Comparison of ENCODE assay signal across 8 cellular contexts in genomic region chr3:43287514-43287913, GRCh38. TPM values are rescaled to one million over a fixed set of nuclear protein-coding genes. Genes with fewer than 3 reads are reported as not detected.
DNase-seq lines count a peak whose midpoint lies in the region; ATAC-seq and TF ChIP-seq lines count a peak whose summit lies in the region.

No MANE protein-coding gene starts in this region.

- H3K36me3 ChIP-seq in ACC112 (ENCODE audit: insufficient read depth, low read length) (no peaks in the 10 kb centered on the region), breast epithelium (no peaks in the 10 kb centered on the region)

- no peak for TF ChIP-seq POLR2A in breast epithelium (IDR thresholded peaks at IDR 0.05)

- DNase-seq in HL-60 (ENCODE audit: low read depth in 1 of 2, low spot score in 1 of 2) (no peak), breast epithelium (ENCODE audit: low spot score in 2 of 2) (no peak), amniotic stem cell (lab: John Stamatoyannopoulos, UW) (no peak)
- DNase-seq in activated CD4-positive, alpha-beta T cell treated with anti-CD3 and anti-CD28 coated beads, Interleukin-2, amount 50 U/mL, for 1 hour = no peak

- H3K79me2 ChIP-seq in ACC112 (ENCODE audit: control insufficient read depth, insufficient read depth, low read length, unreplicated experiment) = peaks cover 57% of the 10 kb centered on the region

- peak overlapping the region; percentile 93 for H3K4me3 ChIP-seq in ACC112 (ENCODE audit: low read depth, low read length)
- peak overlapping the region; percentile 61 for H3K4me3 ChIP-seq in HL-60 (replicated peaks; ENCODE audit: insufficient read depth, low read length)
- peak overlapping the region; percentile 61 to 87 (median 66) for H3K4me3 ChIP-seq in breast epithelium
- H3K4me3 ChIP-seq in mononuclear cell (ENCODE audit: low read length) = peak overlapping the region; percentile 97

- no peaks in the 10 kb centered on the region; the same call in 1 of the 2 replicates for H3K27me3 ChIP-seq in ACC112 (ENCODE audit: insufficient read depth, low read length)
- H3K27me3 ChIP-seq in HL-60 (ENCODE audit: insufficient read depth, poor library complexity, severe bottlenecking) = no peaks in the 10 kb centered on the region
- no peaks in the 10 kb centered on the region for H3K27me3 ChIP-seq in breast epithelium
- H3K27me3 ChIP-seq in mononuclear cell (ENCODE audit: insufficient read depth, low read length) = no peaks in the 10 kb centered on the region

- peaks cover 44% of the 10 kb centered on the region for H3K4me1 ChIP-seq in ACC112 (ENCODE audit: control insufficient read depth, insufficient read depth, low read length, unreplicated experiment)
- peaks cover 0 to 11% of the 10 kb centered on the region in 2 donors for H3K4me1 ChIP-seq in breast epithelium
- peaks cover 48% of the 10 kb centered on the region for H3K4me1 ChIP-seq in mononuclear cell (ENCODE audit: insufficient read depth, low read length)

- H3K27ac ChIP-seq in ACC112 (ENCODE audit: low read depth, low read length) = no peak overlapping the region
- H3K27ac ChIP-seq in HL-60 (replicated peaks) = peak overlapping the region; percentile 62
- H3K27ac ChIP-seq in breast epithelium = peak overlapping the region; percentile 93 to 98

- ATAC-seq in GM21619 (IDR thresholded peaks at IDR 0.05; ENCODE audit: unreplicated experiment) = no peak
- no peak for ATAC-seq in GM19452 (IDR thresholded peaks at IDR 0.05; ENCODE audit: unreplicated experiment)

- intact Hi-C loops in breast epithelium (cut with DNase I; ENCODE audit: low total_unique reads) = no loop called here

- no peak overlapping the region for H2AFZ ChIP-seq in ACC112 (ENCODE audit: low read length, unreplicated experiment)

- TF ChIP-seq CTCF in HL-60 (IDR thresholded peaks at IDR 0.05; ENCODE audit: insufficient read depth, low read length) (no peak), breast epithelium (IDR thresholded peaks at IDR 0.05) (no peak)

- H3K9me3 ChIP-seq in breast epithelium (no peaks in the 10 kb centered on the region), mononuclear cell (ENCODE audit: low read depth, low read length) (no peaks in the 10 kb centered on the region)

RNA-seq across cellular contexts. Expression of gene SNRK, which starts 1.2 kb away (rescaled TPM):
- 10 to 100 TPM; 52.0 to 84.9 (median 72.8) TPM for total RNA-seq in breast epithelium
- 238 TPM for total RNA-seq in mononuclear cell
